ENCODE assay signal across 21 cellular contexts in the genomic region with DNA sequence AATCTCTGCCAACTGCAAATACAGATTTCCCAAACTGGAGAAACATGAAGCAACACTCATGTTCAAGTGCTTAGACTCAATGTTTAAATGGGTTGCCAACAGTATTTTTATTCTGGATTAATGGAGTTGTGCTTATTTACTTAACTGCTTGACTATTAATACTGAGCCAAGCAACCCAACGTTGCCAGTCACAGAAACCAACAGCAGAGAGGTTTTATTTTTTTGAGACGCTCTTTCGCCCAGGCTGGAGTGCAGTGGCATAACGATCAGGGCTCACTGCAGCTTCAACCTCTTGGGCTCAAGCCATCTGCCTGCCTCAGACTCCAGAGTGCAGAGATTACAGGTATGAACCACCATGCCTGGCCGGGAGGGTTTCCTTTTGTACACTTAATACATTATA. TPM values are rescaled to one million over a fixed set of nuclear protein-coding genes. Genes with fewer than 3 reads are reported as not detected.
DNase-seq lines count a peak whose midpoint lies in the region; ATAC-seq and TF ChIP-seq lines count a peak whose summit lies in the region.
"Had no signal": no experiment of that assay in that cellular context is flagged by ENCODE, and none has a peak within 500 bp of the region (broad histone marks: within the 10 kb centered on the region; RNA-seq: fewer than 3 reads in every experiment).

No MANE protein-coding gene starts in this region.

- intact Hi-C loops in mammary epithelial cell (cut with micrococcal nuclease) (loop anchor here (2.0 kb wide), 1 partner anchor 50 kb away; no protein-coding TSS in a partner anchor), breast epithelium (cut with DNase I; ENCODE audit: low total_unique reads) (no loop called here), lower lobe of right lung (cut with DNase I) (no loop called here), PC-9 (cut with micrococcal nuclease; ENCODE audit: unreplicated experiment) (no loop called here)

- H4K20me1 ChIP-seq in mammary epithelial cell (ENCODE audit: insufficient read depth, low read length) (no peaks in the 10 kb centered on the region), PC-9 (ENCODE audit: insufficient read depth) (peaks cover 6% of the 10 kb centered on the region; the same call in 1 of the 2 replicates)

- H3K9me3 ChIP-seq in mammary epithelial cell (replicated peaks; ENCODE audit: insufficient read depth, low read length) (peaks cover 10% of the 10 kb centered on the region), breast epithelium (peaks cover 5 to 6% of the 10 kb centered on the region in 2 donors), lower lobe of right lung (peaks cover 11% of the 10 kb centered on the region), PC-9 (ENCODE audit: insufficient read depth, low read depth) (peaks cover 8% of the 10 kb centered on the region; the same call in 1 of the 2 replicates)
- H3K9me3 ChIP-seq: SJCRH30 had no signal

- H3K9me2 ChIP-seq in PC-9 (ENCODE audit: insufficient read depth), result no peaks in the 10 kb centered on the region

- H3K4me1 Mint-ChIP-seq in T-cell (peaks cover 3 to 16% (median 7%) of the 10 kb centered on the region in 3 donors), chondrocyte (ENCODE audit: low read depth) (peaks cover 26% of the 10 kb centered on the region)
- H3K4me1 Mint-ChIP-seq: H9 had no signal

- H3F3A ChIP-seq in PC-9 (ENCODE audit: insufficient read depth, low read depth), result peaks cover 9% of the 10 kb centered on the region

- H3K36me3 ChIP-seq in mammary epithelial cell (ENCODE audit: insufficient read depth, low read length) (peaks cover 15% of the 10 kb centered on the region), breast epithelium (no peaks in the 10 kb centered on the region), lower lobe of right lung (peaks cover 30% of the 10 kb centered on the region), PC-9 (ENCODE audit: low read depth) (peaks cover 15% of the 10 kb centered on the region)

- DNase-seq in mammary epithelial cell, result peak; percentile 24
- DNase-seq in breast epithelium (ENCODE audit: low spot score in 2 of 2), result no peak
- DNase-seq in T-cell, result no peak
- DNase-seq in lower lobe of right lung, result no peak
- no peak for DNase-seq in chondrocyte (ENCODE audit: low spot score)
- DNase-seq in PC-9, result no peak
- DNase-seq in CD1c-positive myeloid dendritic cell (ENCODE audit: extremely low spot score), result no peak
- DNase-seq: GF-D8, H9, Kasumi-1, MM.1S, NCI-H1105 treated with DMSO at 0.1 percent for 48 hours, NCI-H1694, NCI-H2081 treated with DMSO at 0.1 percent for 48 hours, NCI-H510A, NCI-H774, SJCRH30 had no signal

- H3K27ac Mint-ChIP-seq in T-cell (peak overlapping the region; percentile 8 to 13), chondrocyte (ENCODE audit: unreplicated experiment) (no peak overlapping the region)
- H3K27ac Mint-ChIP-seq: H9 had no signal

- POLR2A ChIA-PET in T-cell (lab: Charles Lee), result no interaction called here
- POLR2A ChIA-PET in PC-9 (lab: Charles Lee; ENCODE audit: unreplicated experiment), result no interaction called here

- no peak overlapping the region for H3K9ac ChIP-seq in mammary epithelial cell (ENCODE audit: insufficient read depth, low read length)

- no peak for TF ChIP-seq CTCF in mammary epithelial cell (conservative IDR thresholded peaks at IDR 0.05 in 1 of 2, IDR thresholded peaks at IDR 0.05 in 1 of 2; ENCODE audit: extremely low read depth in 1 of 2, insufficient read depth in 1 of 2, low read depth in 1 of 2, low read length in 2 of 2)
- TF ChIP-seq CTCF in breast epithelium (IDR thresholded peaks at IDR 0.05), result no peak
- TF ChIP-seq CTCF in lower lobe of right lung (IDR thresholded peaks at IDR 0.05), result no peak
- no peak for TF ChIP-seq CTCF in chondrocyte (IDR thresholded peaks at IDR 0.05)
- no peak for TF ChIP-seq CTCF in PC-9 (conservative IDR thresholded peaks at IDR 0.05)

- no peak overlapping the region for H2AFZ ChIP-seq in mammary epithelial cell (ENCODE audit: low read depth, low read length)
- no peak overlapping the region for H2AFZ ChIP-seq in PC-9

- H3K4me3 ChIP-seq in mammary epithelial cell (replicated peaks in 1 of 3; ENCODE audit: insufficient read depth in 1 of 3, low read depth in 2 of 3, low read length in 3 of 3) (no peak overlapping the region), breast epithelium (no peak overlapping the region), lower lobe of right lung (no peak overlapping the region), PC-9 (no peak overlapping the region)
- H3K4me3 ChIP-seq: A549, SJCRH30 had no signal

- H3K36me3 Mint-ChIP-seq in T-cell (peaks cover 38% of the 10 kb centered on the region), chondrocyte (ENCODE audit: low read depth) (peaks cover 27% of the 10 kb centered on the region)

- peaks cover 3% of the 10 kb centered on the region for H3K79me2 ChIP-seq in mammary epithelial cell (ENCODE audit: insufficient read depth, low read length)
- H3K79me2 ChIP-seq in PC-9 (ENCODE audit: low read depth), result no peaks in the 10 kb centered on the region

- CTCF ChIA-PET in mammary epithelial cell (lab: Charles Lee; ENCODE audit: low non-redundant PET), result no interaction called here
- CTCF ChIA-PET in T-cell (lab: Charles Lee), result no interaction called here
- CTCF ChIA-PET in PC-9 (lab: Charles Lee), result no interaction called here

- H3K27me3 ChIP-seq in mammary epithelial cell (ENCODE audit: insufficient read depth, low read length) (no peaks in the 10 kb centered on the region), breast epithelium (no peaks in the 10 kb centered on the region), lower lobe of right lung (ENCODE audit: low read depth) (no peaks in the 10 kb centered on the region), PC-9 (ENCODE audit: insufficient read depth, low read depth) (no peaks in the 10 kb centered on the region)
- H3K27me3 ChIP-seq: SJCRH30 had no signal

- H3K9me3 Mint-ChIP-seq in T-cell (peaks cover 0 to 8% (median 2%) of the 10 kb centered on the region in 3 donors), chondrocyte (ENCODE audit: low read depth) (peaks cover 8% of the 10 kb centered on the region)

- ATAC-seq in T-cell (replicated peaks in 1 of 4), result no peak
- peak; percentile 69 to 73 for ATAC-seq in lower lobe of right lung
- ATAC-seq: A549, Panc1 had no signal

- H3K27me3 Mint-ChIP-seq in T-cell (no peaks in the 10 kb centered on the region), chondrocyte (ENCODE audit: low read depth) (no peaks in the 10 kb centered on the region)
- H3K27me3 Mint-ChIP-seq: IgD-negative memory B cell had no signal

- dilution Hi-C loops in mammary epithelial cell (cut with HindIII; ENCODE audit: low sequenced_read_pairs), result no loop called here

- WGBS in mammary epithelial cell (ENCODE audit: low coverage, missing lambda C conversion rate), result 51% methylated on average over 5 of the region's 5 CpGs

- H3K4me1 ChIP-seq in mammary epithelial cell (ENCODE audit: insufficient read depth, low read length) (peaks cover 11% of the 10 kb centered on the region), breast epithelium (no peaks in the 10 kb centered on the region), lower lobe of right lung (no peaks in the 10 kb centered on the region), PC-9 (replicated peaks; ENCODE audit: insufficient read depth) (no peaks in the 10 kb centered on the region)

- BruUV-seq in mammary epithelial cell (replicated peaks; lab: Mats Ljungman, UMichigan), result no TSS peak
- BruUV-seq in PC-9 (replicated peaks; lab: Mats Ljungman, UMichigan), result no TSS peak

- no peak overlapping the region for H3K4me3 Mint-ChIP-seq in T-cell
- no peak overlapping the region for H3K4me3 Mint-ChIP-seq in chondrocyte (ENCODE audit: unreplicated experiment)
- H3K4me3 Mint-ChIP-seq: H9, IgD-negative memory B cell had no signal

- TF ChIP-seq POLR2A in breast epithelium (IDR thresholded peaks at IDR 0.05), result no peak

- no peak overlapping the region for H3K27ac ChIP-seq in mammary epithelial cell (ENCODE audit: insufficient read depth, low read depth, low read length)
- no peak overlapping the region for H3K27ac ChIP-seq in breast epithelium
- H3K27ac ChIP-seq in lower lobe of right lung, result peak overlapping the region; percentile 1
- no peak overlapping the region for H3K27ac ChIP-seq in PC-9
- H3K27ac ChIP-seq: A549, C4-2B, SJCRH30 had no signal

- in situ Hi-C loops in mammary epithelial cell (cut with MboI; ENCODE audit: low sequenced_read_pairs in 2 of 2), result no loop called here

- H3K4me2 ChIP-seq in mammary epithelial cell (ENCODE audit: insufficient read depth, low read depth, low read length), result peak overlapping the region; percentile 41
- no peak overlapping the region for H3K4me2 ChIP-seq in PC-9
- H3K4me2 ChIP-seq: A549 had no signal

RNA-seq across cellular contexts. Expression of a gene that starts 8.5 kb away (rescaled TPM):
- 10 to 100 TPM in 1 of 2 donors, 1 to 10 TPM in 1; 9.3 to 13.2 TPM for total RNA-seq in mammary epithelial cell
- polyA plus RNA-seq in mammary epithelial cell, result 5.6 TPM
- polyA minus RNA-seq in mammary epithelial cell, result 4.6 TPM
- total RNA-seq in breast epithelium, result 10 to 100 TPM; 12.8 to 21.3 (median 16.8) TPM
- 10 to 100 TPM; 12.2 to 20.0 (median 18.3) TPM for total RNA-seq in T-cell
- 19.7 TPM for total RNA-seq in lower lobe of right lung
- total RNA-seq in chondrocyte, result 10.7 to 21.5 TPM (median 19.0 TPM) in 3 replicates
- total RNA-seq in PC-9 (2021), result 6.6 and 12.1 TPM in 2 replicates

RNA-seq across cellular contexts. Expression of a gene that starts 15.1 kb away (rescaled TPM):
- total RNA-seq in mammary epithelial cell (100 to 1,000 TPM in 1 of 2 donors, 10 to 100 TPM in 1; 99.6 to 130 TPM), breast epithelium (100 to 1,000 TPM; 151 to 240 (median 227) TPM), T-cell (100 to 1,000 TPM in 4 of 5 donors, 10 to 100 TPM in 1; 99.2 to 109 (median 103) TPM), lower lobe of right lung (104 TPM), chondrocyte (134 to 143 TPM (median 135 TPM) in 3 replicates), PC-9 (2021) (81.9 and 90.6 TPM in 2 replicates)
- 102 TPM for polyA plus RNA-seq in mammary epithelial cell
- polyA minus RNA-seq in mammary epithelial cell, result 84.9 TPM

RNA-seq across cellular contexts. Expression of a gene that starts 55.0 kb away (rescaled TPM):
- total RNA-seq in mammary epithelial cell (not detected), breast epithelium (not detected), T-cell (not detected), lower lobe of right lung (not detected), chondrocyte (not detected in 3 replicates), PC-9 (2021) (not detected in 2 replicates)
- polyA plus RNA-seq in mammary epithelial cell, result not detected
- polyA minus RNA-seq in mammary epithelial cell, result not detected
- total RNA-seq: H9, SJCRH30 had no signal
- polyA plus RNA-seq: A549, IgD-negative memory B cell had no signal

Comparison
In these comparisons a context has a peak if more than half of its experiments do, and no peak if none do; other contexts are left out.
1. ATAC-seq: peak in lower lobe of right lung (2 of 2); none in T-cell (0 of 4).